17 cellular contexts compared by ENCODE assay signal in genomic region chr4:175369087-175369486, GRCh38.
DNase-seq lines count a peak whose midpoint lies in the region; ATAC-seq and TF ChIP-seq lines count a peak whose summit lies in the region.
"Had no signal": no experiment of that assay in that cellular context is flagged by ENCODE, and none has a peak within 500 bp of the region (broad histone marks: within the 10 kb centered on the region; RNA-seq: fewer than 3 reads in every experiment).

No MANE protein-coding gene starts in this region.

- intact Hi-C loops in sciatic nerve (cut with DNase I): no loop called here

- no peak for TF ChIP-seq CTCF in AG09319 (IDR thresholded peaks at IDR 0.05; ENCODE audit: low read depth, low read length)

- DNase-seq in AG09319 (ENCODE audit: extremely low read depth, low read depth): peak; percentile 5
- peak; percentile 20 for DNase-seq in HS-5 (ENCODE audit: low read depth)
- peak; percentile 50 for DNase-seq in astrocyte of the hippocampus (ENCODE audit: low read depth, low spot score)
- peak; percentile 89 for DNase-seq in iris pigment epithelial cell (ENCODE audit: low read depth)
- DNase-seq in T-helper 1 cell: no peak
- DNase-seq in sciatic nerve (ENCODE audit: low spot score): no peak
- DNase-seq in left lobe of liver (ENCODE audit: low spot score): no peak
- no peak for DNase-seq in epidermal melanocyte (ENCODE audit: insufficient read length, low spot score)
- DNase-seq: ACHN; activated CD4-positive, alpha-beta T cell treated with anti-CD3 and anti-CD28 coated beads, Interleukin-2, amount 50 U/mL, for 1 hour; activated naive CD4-positive, alpha-beta T cell treated with Interleukin-2 at 50 U/mL for 16 hours; dermis blood vessel endothelial cell; heart right ventricle; NCI-H774; retina; stimulated activated naive CD8-positive, alpha-beta T cell treated with anti-CD3 and anti-CD28 coated beads, Interleukin-15, amount 100 ng/mL, for 72 hours had no signal

- no peak for ATAC-seq in sciatic nerve
- no peak for ATAC-seq in left lobe of liver
- ATAC-seq: heart right ventricle; Panc1; stimulated activated naive CD8-positive, alpha-beta T cell treated with anti-CD3 and anti-CD28 coated beads, Interleukin-15, amount 100 ng/mL, for 72 hours had no signal

Comparison
In these comparisons a context has a peak if more than half of its experiments do, and no peak if none do; other contexts are left out.
1. DNase-seq: peak in AG09319 (single experiment), HS-5 (single experiment), astrocyte of the hippocampus (single experiment) and iris pigment epithelial cell (single experiment); none in T-helper 1 cell (0 of 5), sciatic nerve (single experiment), left lobe of liver (single experiment) and epidermal melanocyte (single experiment).